10 cellular contexts compared by ENCODE assay signal in genomic region chr1:199545780-199546179, GRCh38.
DNase-seq lines count a peak whose midpoint lies in the region; ATAC-seq and TF ChIP-seq lines count a peak whose summit lies in the region.
"Had no signal": no experiment of that assay in that cellular context is flagged by ENCODE, and none has a peak within 500 bp of the region (broad histone marks: within the 10 kb centered on the region; RNA-seq: fewer than 3 reads in every experiment).

No MANE protein-coding gene starts in this region.

- H3K4me1 ChIP-seq in endodermal cell (ENCODE audit: control insufficient read depth, insufficient read depth, low read length), result no peaks in the 10 kb centered on the region
- no peaks in the 10 kb centered on the region for H3K4me1 ChIP-seq in upper lobe of left lung
- no peaks in the 10 kb centered on the region for H3K4me1 ChIP-seq in neuronal stem cell (ENCODE audit: control insufficient read depth in 2 of 2, insufficient read depth in 1 of 2, low read depth in 1 of 2, low read length in 2 of 2)
- no peaks in the 10 kb centered on the region for H3K4me1 ChIP-seq in CD8-positive, alpha-beta memory T cell (ENCODE audit: insufficient read depth, low read length)

- H3K9ac ChIP-seq in endodermal cell (ENCODE audit: extremely low read depth, low read length, poor library complexity, severe bottlenecking) (no peak overlapping the region), neuronal stem cell (ENCODE audit: low read depth, low read length, poor library complexity) (no peak overlapping the region)

- H3K18ac ChIP-seq in neuronal stem cell (ENCODE audit: low read length), result no peak overlapping the region

- H3K27me3 Mint-ChIP-seq in endodermal cell (ENCODE audit: insufficient read depth), result no peaks in the 10 kb centered on the region
- no peaks in the 10 kb centered on the region for H3K27me3 Mint-ChIP-seq in CD8-positive, alpha-beta memory T cell

- TF ChIP-seq POLR2A in upper lobe of left lung (IDR thresholded peaks at IDR 0.05), result no peak

- no peaks in the 10 kb centered on the region for H3K36me3 Mint-ChIP-seq in endodermal cell (ENCODE audit: low read depth)
- H3K36me3 Mint-ChIP-seq in CD8-positive, alpha-beta memory T cell, result no peaks in the 10 kb centered on the region

- DNase-seq in AG04450 (ENCODE audit: low read depth, low spot score) (no peak), HT1080 (ENCODE audit: low read depth) (peak; percentile 9), endodermal cell (peak; percentile 71), upper lobe of left lung (no peak), neuronal stem cell (ENCODE audit: low spot score) (no peak), NK-92 (lab: John Stamatoyannopoulos, UW; ENCODE audit: unreplicated experiment) (no peak)
- no peak for DNase-seq in CD8-positive, alpha-beta memory T cell
- DNase-seq: DMS79; stimulated activated CD4-positive, alpha-beta T cell treated with anti-CD3 and anti-CD28 coated beads, Interleukin-2, amount 100 ng/mL, for 24 hours had no signal

- no peak overlapping the region for H2BK5ac ChIP-seq in neuronal stem cell (ENCODE audit: low read length)

- ATAC-seq in GM19372 (IDR thresholded peaks at IDR 0.05; ENCODE audit: low read depth, unreplicated experiment) (peak; percentile 54), upper lobe of left lung (ENCODE audit: low FRiP score in 2 of 2) (no peak)

- H3K27me3 ChIP-seq in AG04450 (ENCODE audit: control insufficient read depth, insufficient read depth, low read length) (no peaks in the 10 kb centered on the region), endodermal cell (ENCODE audit: control insufficient read depth, insufficient read depth, low read length, poor library complexity, severe bottlenecking) (no peaks in the 10 kb centered on the region), upper lobe of left lung (no peaks in the 10 kb centered on the region), neuronal stem cell (ENCODE audit: control insufficient read depth in 3 of 3, insufficient read depth in 3 of 3, low read depth in 1 of 3, low read length in 3 of 3) (no peaks in the 10 kb centered on the region)
- H3K27me3 ChIP-seq in CD8-positive, alpha-beta memory T cell (ENCODE audit: insufficient read depth, low read length, poor library complexity, severe bottlenecking), result no peaks in the 10 kb centered on the region

- TF ChIP-seq CTCF in AG04450 (IDR thresholded peaks at IDR 0.05; ENCODE audit: low read depth, low read length) (0 out of 2 replicates have a peak, but pooled peaks have one; percentile 19), endodermal cell (conservative IDR thresholded peaks at IDR 0.05) (peak; percentile 73), upper lobe of left lung (IDR thresholded peaks at IDR 0.05) (no peak)

- H2BK120ac ChIP-seq in neuronal stem cell (ENCODE audit: low read depth, low read length), result no peak overlapping the region

- no peak overlapping the region for H3K4me3 Mint-ChIP-seq in endodermal cell
- no peak overlapping the region for H3K4me3 Mint-ChIP-seq in CD8-positive, alpha-beta memory T cell

- H2BK15ac ChIP-seq in neuronal stem cell (ENCODE audit: low read length), result no peak overlapping the region

- POLR2A ChIA-PET in AG04450 (lab: Yijun Ruan, JAX), result no interaction called here
- POLR2A ChIA-PET in CD8-positive, alpha-beta memory T cell (lab: Charles Lee), result no interaction called here

- H3K36me3 ChIP-seq in endodermal cell (ENCODE audit: control insufficient read depth, insufficient read depth, low read length) (no peaks in the 10 kb centered on the region), upper lobe of left lung (no peaks in the 10 kb centered on the region), neuronal stem cell (replicated peaks in 1 of 2; ENCODE audit: control insufficient read depth in 2 of 2, insufficient read depth in 2 of 2, low read length in 2 of 2) (no peaks in the 10 kb centered on the region)
- no peaks in the 10 kb centered on the region for H3K36me3 ChIP-seq in CD8-positive, alpha-beta memory T cell (ENCODE audit: insufficient read depth, low read length)

- H3K4me3 ChIP-seq in AG04450 (ENCODE audit: low read depth, low read length) (no peak overlapping the region), endodermal cell (ENCODE audit: low read length) (no peak overlapping the region), upper lobe of left lung (no peak overlapping the region), neuronal stem cell (ENCODE audit: low read length in 2 of 2) (no peak overlapping the region)
- no peak overlapping the region for H3K4me3 ChIP-seq in CD8-positive, alpha-beta memory T cell (ENCODE audit: low read length)

- H4K8ac ChIP-seq in neuronal stem cell (ENCODE audit: low read depth, low read length), result no peak overlapping the region

- no peak overlapping the region for H3K4me2 ChIP-seq in neuronal stem cell (ENCODE audit: insufficient read depth, low read length, poor library complexity, severe bottlenecking)

- no peak overlapping the region for H4K91ac ChIP-seq in neuronal stem cell (ENCODE audit: low read depth, low read length, poor library complexity)

- H3K27ac ChIP-seq in AG04450 (ENCODE audit: low read depth, low read length), result no peak overlapping the region
- H3K27ac ChIP-seq in endodermal cell (ENCODE audit: low read depth, low read length), result no peak overlapping the region
- H3K27ac ChIP-seq in upper lobe of left lung, result no peak overlapping the region
- no peak overlapping the region for H3K27ac ChIP-seq in neuronal stem cell (replicated peaks; ENCODE audit: low read length)
- H3K27ac ChIP-seq in CD8-positive, alpha-beta memory T cell (ENCODE audit: low read depth, low read length), result no peak overlapping the region

- H2AK5ac ChIP-seq in neuronal stem cell (ENCODE audit: low read depth, low read length), result no peak overlapping the region

- H3K9me3 ChIP-seq in AG04450 (ENCODE audit: control insufficient read depth, insufficient read depth, low read length) (no peaks in the 10 kb centered on the region), endodermal cell (ENCODE audit: control insufficient read depth, low read length) (no peaks in the 10 kb centered on the region), upper lobe of left lung (no peaks in the 10 kb centered on the region), neuronal stem cell (replicated peaks in 1 of 2; ENCODE audit: control insufficient read depth in 2 of 2, insufficient read depth in 1 of 2, low read depth in 1 of 2, low read length in 2 of 2) (no peaks in the 10 kb centered on the region)
- no peaks in the 10 kb centered on the region for H3K9me3 ChIP-seq in CD8-positive, alpha-beta memory T cell (ENCODE audit: low read length)

- no peaks in the 10 kb centered on the region for H3K4me1 Mint-ChIP-seq in endodermal cell
- no peaks in the 10 kb centered on the region for H3K4me1 Mint-ChIP-seq in CD8-positive, alpha-beta memory T cell

- CTCF ChIA-PET in AG04450 (lab: Charles Lee), result interaction anchor here (0.6 to 2.1 kb wide), 2 partner anchors 566 to 790 kb away, joined by 3 to 6 read pairs; no protein-coding TSS in a partner anchor
- CTCF ChIA-PET in CD8-positive, alpha-beta memory T cell (lab: Charles Lee), result no interaction called here

- WGBS in endodermal cell (ENCODE audit: insufficient coverage in 1 of 2, insufficient read length in 1 of 2), 2 experiments, result 63 to 71% methylated on average over 1 of the region's 1 CpG
- WGBS in upper lobe of left lung, 2 donors, result 78 to 79% methylated on average over 1 of the region's 1 CpG
- no CpG with 5 or more reads among the region's 1 CpG for WGBS in neuronal stem cell (ENCODE audit: extremely low coverage in 2 of 2, insufficient read length in 2 of 2, insufficient replicate concordance in 1 of 2), 2 donors

- no peaks in the 10 kb centered on the region for H3K9me3 Mint-ChIP-seq in endodermal cell
- no peaks in the 10 kb centered on the region for H3K9me3 Mint-ChIP-seq in CD8-positive, alpha-beta memory T cell

- H3K27ac Mint-ChIP-seq in endodermal cell, result no peak overlapping the region
- H3K27ac Mint-ChIP-seq in CD8-positive, alpha-beta memory T cell, result no peak overlapping the region

- H2AFZ ChIP-seq in neuronal stem cell (ENCODE audit: low read length), result no peak overlapping the region

- H3K23ac ChIP-seq in neuronal stem cell (ENCODE audit: low read depth, low read length, poor library complexity), result no peak overlapping the region

- no peaks in the 10 kb centered on the region for H3K79me1 ChIP-seq in neuronal stem cell (ENCODE audit: low read depth, low read length)

- no peak overlapping the region for H3K4ac ChIP-seq in neuronal stem cell (ENCODE audit: low read length)

- H2BK12ac ChIP-seq in neuronal stem cell (ENCODE audit: low read length), result no peak overlapping the region

- no peak for TF ChIP-seq EP300 in upper lobe of left lung (IDR thresholded peaks at IDR 0.05)

- no peak overlapping the region for H3K14ac ChIP-seq in neuronal stem cell (ENCODE audit: low read length)

Comparison
In these comparisons a context has a peak if more than half of its experiments do, and no peak if none do; other contexts are left out.
1. DNase-seq: peak in HT1080 (single experiment) and endodermal cell (single experiment); none in AG04450 (single experiment), upper lobe of left lung (0 of 2), neuronal stem cell (single experiment), NK-92 (single experiment) and CD8-positive, alpha-beta memory T cell (0 of 5).
2. CTCF ChIP-seq: peak in AG04450 (single experiment) and endodermal cell (single experiment); none in upper lobe of left lung (0 of 6).